ENCODE assay signal across 15 cellular contexts in genomic region chr10:84605802-84606201, GRCh38.
DNase-seq lines count a peak whose midpoint lies in the region; ATAC-seq, FAIRE-seq and TF ChIP-seq lines count a peak whose summit lies in the region.
"Had no signal": no experiment of that assay in that cellular context is flagged by ENCODE, and none has a peak within 500 bp of the region (broad histone marks: within the 10 kb centered on the region; RNA-seq: fewer than 3 reads in every experiment).

No MANE protein-coding gene starts in this region.

- TF ChIP-seq RAD21 in K562 (CRISPR knock-in tag; conservative IDR thresholded peaks at IDR 0.05 in 1 of 2, IDR thresholded peaks at IDR 0.05 in 1 of 2): no peak

- H3K36me3 ChIP-seq in K562 (ENCODE audit: control insufficient read depth, insufficient read depth, low read length): no peaks in the 10 kb centered on the region
- H3K36me3 ChIP-seq: SJSA1 had no signal

- CTCF ChIA-PET in K562 (lab: Yijun Ruan, JAX; ENCODE audit: low intra/inter-chr PET ratio): interaction anchor here (0.7 kb wide), 1 partner anchor 455 kb away, joined by 3 read pairs; no protein-coding TSS in a partner anchor

- TF ChIP-seq CTCF in K562 (IDR thresholded peaks at IDR 0.05 in 2 of 3, conservative IDR thresholded peaks at IDR 0.05 in 1 of 3; ENCODE audit: insufficient read depth in 2 of 3, low read depth in 1 of 3, low read length in 3 of 3): no peak

- no peak overlapping the region for H3K4me2 ChIP-seq in K562 (ENCODE audit: insufficient read depth, low read length)

- H4K20me1 ChIP-seq in K562 (replicated peaks; ENCODE audit: control insufficient read depth, insufficient read depth, low read length): no peaks in the 10 kb centered on the region

- H3K27ac Mint-ChIP-seq in stimulated activated naive CD8-positive, alpha-beta T cell treated with anti-CD3 and anti-CD28 coated beads, Interleukin-15, amount 100 ng/mL, for 72 hours: no peak overlapping the region
- H3K27ac Mint-ChIP-seq: CD14-positive monocyte had no signal

- intact Hi-C loops in K562 (cut with micrococcal nuclease): no loop called here

- H3K9me1 ChIP-seq in K562 (ENCODE audit: control insufficient read depth, insufficient read depth, low read length): no peaks in the 10 kb centered on the region

- ATAC-seq in K562 (no peak), HG02588 (IDR thresholded peaks at IDR 0.05; ENCODE audit: unreplicated experiment) (no peak)
- ATAC-seq in stimulated activated naive CD8-positive, alpha-beta T cell treated with anti-CD3 and anti-CD28 coated beads, Interleukin-15, amount 100 ng/mL, for 72 hours: no peak

- no peak overlapping the region for H2AFZ ChIP-seq in K562 (ENCODE audit: low read depth, low read length)

- no peaks in the 10 kb centered on the region for H3K4me1 Mint-ChIP-seq in stimulated activated naive CD8-positive, alpha-beta T cell treated with anti-CD3 and anti-CD28 coated beads, Interleukin-15, amount 100 ng/mL, for 72 hours
- H3K4me1 Mint-ChIP-seq: CD14-positive monocyte had no signal

- H3K4me1 ChIP-seq in K562 (replicated peaks in 1 of 2; ENCODE audit: control insufficient read depth in 2 of 2, insufficient read depth in 2 of 2, low read length in 2 of 2): no peaks in the 10 kb centered on the region
- H3K4me1 ChIP-seq: SJSA1 had no signal

- FAIRE-seq in K562 (lab: Jason Lieb, UNC): no peak

- H3K27me3 Mint-ChIP-seq in stimulated activated naive CD8-positive, alpha-beta T cell treated with anti-CD3 and anti-CD28 coated beads, Interleukin-15, amount 100 ng/mL, for 72 hours: peaks cover 26% of the 10 kb centered on the region

- H3K9ac ChIP-seq in K562 (ENCODE audit: insufficient read depth in 1 of 2, low read depth in 2 of 2, low read length in 2 of 2): no peak overlapping the region

- POLR2A ChIA-PET in K562 (lab: Yijun Ruan, JAX): interaction anchor here (0.7 kb wide), 1 partner anchor 369 kb away, joined by 3 read pairs; no protein-coding TSS in a partner anchor

- TF ChIP-seq POLR2A in K562 (conservative IDR thresholded peaks at IDR 0.05): no peak

- no peaks in the 10 kb centered on the region for H3K79me2 ChIP-seq in K562 (ENCODE audit: control insufficient read depth, insufficient read depth, low read length)

- H3K27ac ChIP-seq in K562 (ENCODE audit: extremely low read depth, low read depth, low read length): no peak overlapping the region
- H3K27ac ChIP-seq: SJSA1 had no signal

- H3K27me3 ChIP-seq in K562 (ENCODE audit: control insufficient read depth in 2 of 2, insufficient read depth in 2 of 2, low read length in 2 of 2): peaks cover 0 to 25% of the 10 kb centered on the region in 2 experiments; a peak in 2 of 5 replicates

- WGBS in K562 (ENCODE audit: insufficient coverage, low coverage, missing lambda C conversion rate): 3% methylated on average over 6 of the region's 6 CpGs

- no TSS peak for BruUV-seq in K562 (replicated peaks; lab: Mats Ljungman, UMichigan)

- no peak for TF ChIP-seq EP300 in K562 (IDR thresholded peaks at IDR 0.05; ENCODE audit: low read length)

- no peaks in the 10 kb centered on the region for H3K9me3 Mint-ChIP-seq in stimulated activated naive CD8-positive, alpha-beta T cell treated with anti-CD3 and anti-CD28 coated beads, Interleukin-15, amount 100 ng/mL, for 72 hours

- no peak overlapping the region for H3K4me3 ChIP-seq in K562
- H3K4me3 ChIP-seq: SJSA1 had no signal

- DNase-seq in ELF-1 (ENCODE audit: low read depth, low spot score): peak; percentile 55
- DNase-seq in HT1080 (ENCODE audit: low read depth): peak; percentile 7
- no peak for DNase-seq in K562 (ENCODE audit: extremely low read depth in 1 of 4, low spot score in 3 of 4)
- DNase-seq in islet precursor cell: peak; percentile 61
- DNase-seq in stimulated activated naive CD8-positive, alpha-beta T cell treated with anti-CD3 and anti-CD28 coated beads, Interleukin-15, amount 100 ng/mL, for 72 hours: no peak
- DNase-seq in NCI-H2029 (lab: John Stamatoyannopoulos, UW): no peak
- DNase-seq: DMS 273 treated with DMSO at 0.1 percent for 48 hours, Karpas-422, NCI-H187 treated with DMSO at 0.1 percent for 48 hours, NCI-H2171, NCI-H748 treated with DMSO at 0.1 percent for 48 hours, SW 1271 had no signal

- in situ Hi-C loops in K562 (cut with MboI): no loop called here

- H3K4me3 Mint-ChIP-seq in stimulated activated naive CD8-positive, alpha-beta T cell treated with anti-CD3 and anti-CD28 coated beads, Interleukin-15, amount 100 ng/mL, for 72 hours: no peak overlapping the region
- H3K4me3 Mint-ChIP-seq: CD14-positive monocyte had no signal

- no peaks in the 10 kb centered on the region for H3K9me3 ChIP-seq in K562 (replicated peaks; ENCODE audit: control insufficient read depth, insufficient read depth, low read depth, low read length)
- H3K9me3 ChIP-seq: SJSA1 had no signal

TF ChIP-seq in K562, 482 proteins besides CTCF, POLR2A, EP300 and RAD21:
- TF ChIP-seq THRAP3 (IDR thresholded peaks at IDR 0.05; ENCODE audit: borderline replicate concordance): no peak
- no peak for TF ChIP-seq JUND (IDR thresholded peaks at IDR 0.05; ENCODE audit: borderline replicate concordance, low read depth, low read length)
- TF ChIP-seq JUND (tag; IDR thresholded peaks at IDR 0.05; ENCODE audit: borderline replicate concordance, low read depth, low read length): peak; percentile 46; the same call in 1 of the 3 replicates
- no peak for TF ChIP-seq SMAD3 (CRISPR knock-in tag; conservative IDR thresholded peaks at IDR 0.05)
- TF ChIP-seq ATF3 (IDR thresholded peaks at IDR 0.05): peak; percentile 72
- no peak for TF ChIP-seq ATF3 (CRISPR knock-in tag; conservative IDR thresholded peaks at IDR 0.05)
- TF ChIP-seq SPI1 (IDR thresholded peaks at IDR 0.05; ENCODE audit: borderline replicate concordance, low read depth, low read length): no peak
- TF ChIP-seq RFX7 (CRISPR knock-in tag; IDR thresholded peaks at IDR 0.05): no peak
- no peak for TF ChIP-seq CEBPG (CRISPR knock-in tag; IDR thresholded peaks at IDR 0.05)
- peak in 1 of 2 experiments; percentile 36; a peak in 1 of 4 replicates for TF ChIP-seq CEBPG (tag; conservative IDR thresholded peaks at IDR 0.05 in 1 of 2, IDR thresholded peaks at IDR 0.05 in 1 of 2)
- no peak for TF ChIP-seq ZNF431 (CRISPR knock-in tag; IDR thresholded peaks at IDR 0.05)

Comparison
In these comparisons a context has a peak if more than half of its experiments do, and no peak if none do; other contexts are left out.
1. DNase-seq: peak in ELF-1 (single experiment), HT1080 (single experiment) and islet precursor cell (single experiment); none in K562 (0 of 4), stimulated activated naive CD8-positive, alpha-beta T cell treated with anti-CD3 and anti-CD28 coated beads, Interleukin-15, amount 100 ng/mL, for 72 hours (0 of 2) and NCI-H2029 (single experiment).